In genomic region chr9:95874989-95875304, GRCh38 we compare ENCODE assay signal across 8 cellular contexts. TPM values are rescaled to one million over a fixed set of nuclear protein-coding genes. Genes with fewer than 3 reads are reported as not detected.
DNase-seq lines count a peak whose midpoint lies in the region; ATAC-seq, FAIRE-seq and TF ChIP-seq lines count a peak whose summit lies in the region.

No MANE protein-coding gene starts in this region.

- H3K27me3 ChIP-seq in ACC112 (ENCODE audit: insufficient read depth, low read length): no peaks in the 10 kb centered on the region
- H3K27me3 ChIP-seq in neural cell (ENCODE audit: insufficient read depth, low read depth, low read length): no peaks in the 10 kb centered on the region

- H3K36me3 Mint-ChIP-seq in activated CD8-positive, alpha-beta memory T cell treated with anti-CD3 and anti-CD28 coated beads, Interleukin-2, amount 10 ng/mL, durations not matched to agents 7 days and 5 days: peaks cover 54% of the 10 kb centered on the region
- peaks cover 15% of the 10 kb centered on the region for H3K36me3 Mint-ChIP-seq in endothelial cell (ENCODE audit: low read depth, unreplicated experiment)

- H3K4me1 ChIP-seq in ACC112 (ENCODE audit: control insufficient read depth, insufficient read depth, low read length, unreplicated experiment): peaks cover 14% of the 10 kb centered on the region

- peak overlapping the region; percentile 82 for H2AFZ ChIP-seq in ACC112 (ENCODE audit: low read length, unreplicated experiment)
- H2AFZ ChIP-seq in neural cell (ENCODE audit: low read depth, low read length): peak overlapping the region; percentile 92

- peak; percentile 29 for ATAC-seq in GM19467 (IDR thresholded peaks at IDR 0.05; ENCODE audit: unreplicated experiment)
- ATAC-seq in activated CD8-positive, alpha-beta memory T cell treated with anti-CD3 and anti-CD28 coated beads, Interleukin-2, amount 10 ng/mL, durations not matched to agents 7 days and 5 days: peak; percentile 25
- peak; percentile 29 for ATAC-seq in stimulated activated naive CD8-positive, alpha-beta T cell treated with anti-CD3 and anti-CD28 coated beads, Interleukin-15, amount 100 ng/mL, for 72 hours

- peaks cover 24% of the 10 kb centered on the region for H3K4me1 Mint-ChIP-seq in activated CD8-positive, alpha-beta memory T cell treated with anti-CD3 and anti-CD28 coated beads, Interleukin-2, amount 10 ng/mL, durations not matched to agents 7 days and 5 days
- peaks cover 17% of the 10 kb centered on the region for H3K4me1 Mint-ChIP-seq in endothelial cell (ENCODE audit: unreplicated experiment)
- peaks cover 10% of the 10 kb centered on the region for H3K4me1 Mint-ChIP-seq in stimulated activated naive CD8-positive, alpha-beta T cell treated with anti-CD3 and anti-CD28 coated beads, Interleukin-15, amount 100 ng/mL, for 72 hours

- no peak overlapping the region for H3K27ac Mint-ChIP-seq in activated CD8-positive, alpha-beta memory T cell treated with anti-CD3 and anti-CD28 coated beads, Interleukin-2, amount 10 ng/mL, durations not matched to agents 7 days and 5 days
- H3K27ac Mint-ChIP-seq in endothelial cell (ENCODE audit: unreplicated experiment): no peak overlapping the region
- no peak overlapping the region for H3K27ac Mint-ChIP-seq in stimulated activated naive CD8-positive, alpha-beta T cell treated with anti-CD3 and anti-CD28 coated beads, Interleukin-15, amount 100 ng/mL, for 72 hours

- no peaks in the 10 kb centered on the region for H4K20me1 ChIP-seq in neural cell (ENCODE audit: insufficient read depth)

- peak overlapping the region; percentile 96 for H3K4me2 ChIP-seq in neural cell (ENCODE audit: low read length)

- no peak overlapping the region for H3K4me3 Mint-ChIP-seq in activated CD8-positive, alpha-beta memory T cell treated with anti-CD3 and anti-CD28 coated beads, Interleukin-2, amount 10 ng/mL, durations not matched to agents 7 days and 5 days
- no peak overlapping the region for H3K4me3 Mint-ChIP-seq in endothelial cell (ENCODE audit: unreplicated experiment)
- no peak overlapping the region for H3K4me3 Mint-ChIP-seq in stimulated activated naive CD8-positive, alpha-beta T cell treated with anti-CD3 and anti-CD28 coated beads, Interleukin-15, amount 100 ng/mL, for 72 hours

- CTCF ChIA-PET in activated CD8-positive, alpha-beta memory T cell treated with anti-CD3 and anti-CD28 coated beads, Interleukin-2, amount 10 ng/mL, durations not matched to agents 7 days and 5 days (lab: Charles Lee): interaction anchor here (0.6 to 2.9 kb wide), 10 partner anchors 15 to 343 kb away, joined by 3 to 10 read pairs (median 4); no protein-coding TSS in a partner anchor

- H3K9me3 ChIP-seq in neural cell (ENCODE audit: low read length): no peaks in the 10 kb centered on the region

- H3K79me2 ChIP-seq in ACC112 (ENCODE audit: control insufficient read depth, insufficient read depth, low read length, unreplicated experiment) (peaks cover 35% of the 10 kb centered on the region), neural cell (replicated peaks; ENCODE audit: insufficient read depth, low read length) (peaks cover 32% of the 10 kb centered on the region)

- H3F3A ChIP-seq in neural cell (ENCODE audit: insufficient read depth, low read length, poor library complexity, severe bottlenecking): peaks cover 6% of the 10 kb centered on the region

- DNase-seq in NCI-H510A treated with DMSO at 0.1 percent for 48 hours (lab: John Stamatoyannopoulos, UW) (peak; percentile 53), endothelial cell (ENCODE audit: low spot score) (peak; percentile 27), HTR-8/SVneo (ENCODE audit: insufficient read length, low spot score) (no peak)
- DNase-seq in activated CD8-positive, alpha-beta memory T cell treated with anti-CD3 and anti-CD28 coated beads, Interleukin-2, amount 10 ng/mL, durations not matched to agents 7 days and 5 days: peak; percentile 75
- peak; percentile 57 to 71 for DNase-seq in stimulated activated naive CD8-positive, alpha-beta T cell treated with anti-CD3 and anti-CD28 coated beads, Interleukin-15, amount 100 ng/mL, for 72 hours

- FAIRE-seq in HTR-8/SVneo (lab: Jason Lieb, UNC): no peak

- H3K27me3 Mint-ChIP-seq in activated CD8-positive, alpha-beta memory T cell treated with anti-CD3 and anti-CD28 coated beads, Interleukin-2, amount 10 ng/mL, durations not matched to agents 7 days and 5 days: no peaks in the 10 kb centered on the region
- H3K27me3 Mint-ChIP-seq in endothelial cell (ENCODE audit: unreplicated experiment): peaks cover 6% of the 10 kb centered on the region
- no peaks in the 10 kb centered on the region for H3K27me3 Mint-ChIP-seq in stimulated activated naive CD8-positive, alpha-beta T cell treated with anti-CD3 and anti-CD28 coated beads, Interleukin-15, amount 100 ng/mL, for 72 hours

- peaks cover 9% of the 10 kb centered on the region for H3K9me3 Mint-ChIP-seq in activated CD8-positive, alpha-beta memory T cell treated with anti-CD3 and anti-CD28 coated beads, Interleukin-2, amount 10 ng/mL, durations not matched to agents 7 days and 5 days (ENCODE audit: low read depth)
- no peaks in the 10 kb centered on the region for H3K9me3 Mint-ChIP-seq in endothelial cell (ENCODE audit: unreplicated experiment)
- peaks cover 0 to 10% of the 10 kb centered on the region in 2 donors for H3K9me3 Mint-ChIP-seq in stimulated activated naive CD8-positive, alpha-beta T cell treated with anti-CD3 and anti-CD28 coated beads, Interleukin-15, amount 100 ng/mL, for 72 hours

- TF ChIP-seq EP300 in neural cell (conservative IDR thresholded peaks at IDR 0.05; ENCODE audit: poor library complexity, severe bottlenecking): no peak

- no peak for TF ChIP-seq RAD21 in neural cell (conservative IDR thresholded peaks at IDR 0.05)

- no peak overlapping the region for H3K27ac ChIP-seq in ACC112 (ENCODE audit: low read depth, low read length)
- H3K27ac ChIP-seq in neural cell (ENCODE audit: low read length): no peak overlapping the region

- H3K4me3 ChIP-seq in ACC112 (ENCODE audit: low read depth, low read length) (no peak overlapping the region), neural cell (ENCODE audit: low read length) (no peak overlapping the region)

- TF ChIP-seq CTCF in endothelial cell (IDR thresholded peaks at IDR 0.05; ENCODE audit: unreplicated experiment) (no peak), neural cell (IDR thresholded peaks at IDR 0.05; ENCODE audit: poor library complexity, severe bottlenecking) (peak; percentile 20)

- no peak overlapping the region for H3K9ac ChIP-seq in neural cell (ENCODE audit: low read length)

- H3K36me3 ChIP-seq in ACC112 (ENCODE audit: insufficient read depth, low read length) (peaks cover 31% of the 10 kb centered on the region), neural cell (ENCODE audit: insufficient read depth, low read length) (no peaks in the 10 kb centered on the region)

- no peaks in the 10 kb centered on the region for H3K9me2 ChIP-seq in neural cell (ENCODE audit: insufficient read depth, low read length)

TF ChIP-seq in neural cell, 6 proteins besides CTCF, POLR2A, EP300 and RAD21:
- TF ChIP-seq, protein P1, sequence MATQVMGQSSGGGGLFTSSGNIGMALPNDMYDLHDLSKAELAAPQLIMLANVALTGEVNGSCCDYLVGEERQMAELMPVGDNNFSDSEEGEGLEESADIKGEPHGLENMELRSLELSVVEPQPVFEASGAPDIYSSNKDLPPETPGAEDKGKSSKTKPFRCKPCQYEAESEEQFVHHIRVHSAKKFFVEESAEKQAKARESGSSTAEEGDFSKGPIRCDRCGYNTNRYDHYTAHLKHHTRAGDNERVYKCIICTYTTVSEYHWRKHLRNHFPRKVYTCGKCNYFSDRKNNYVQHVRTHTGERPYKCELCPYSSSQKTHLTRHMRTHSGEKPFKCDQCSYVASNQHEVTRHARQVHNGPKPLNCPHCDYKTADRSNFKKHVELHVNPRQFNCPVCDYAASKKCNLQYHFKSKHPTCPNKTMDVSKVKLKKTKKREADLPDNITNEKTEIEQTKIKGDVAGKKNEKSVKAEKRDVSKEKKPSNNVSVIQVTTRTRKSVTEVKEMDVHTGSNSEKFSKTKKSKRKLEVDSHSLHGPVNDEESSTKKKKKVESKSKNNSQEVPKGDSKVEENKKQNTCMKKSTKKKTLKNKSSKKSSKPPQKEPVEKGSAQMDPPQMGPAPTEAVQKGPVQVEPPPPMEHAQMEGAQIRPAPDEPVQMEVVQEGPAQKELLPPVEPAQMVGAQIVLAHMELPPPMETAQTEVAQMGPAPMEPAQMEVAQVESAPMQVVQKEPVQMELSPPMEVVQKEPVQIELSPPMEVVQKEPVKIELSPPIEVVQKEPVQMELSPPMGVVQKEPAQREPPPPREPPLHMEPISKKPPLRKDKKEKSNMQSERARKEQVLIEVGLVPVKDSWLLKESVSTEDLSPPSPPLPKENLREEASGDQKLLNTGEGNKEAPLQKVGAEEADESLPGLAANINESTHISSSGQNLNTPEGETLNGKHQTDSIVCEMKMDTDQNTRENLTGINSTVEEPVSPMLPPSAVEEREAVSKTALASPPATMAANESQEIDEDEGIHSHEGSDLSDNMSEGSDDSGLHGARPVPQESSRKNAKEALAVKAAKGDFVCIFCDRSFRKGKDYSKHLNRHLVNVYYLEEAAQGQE (IDR thresholded peaks at IDR 0.05; ENCODE audit: borderline replicate concordance): peak; percentile 2
- TF ChIP-seq TAF1 (IDR thresholded peaks at IDR 0.05; ENCODE audit: low read depth) (no peak), MXI1 (conservative IDR thresholded peaks at IDR 0.05; ENCODE audit: poor library complexity, severe bottlenecking) (peak; percentile 42), SMC3 (conservative IDR thresholded peaks at IDR 0.05; ENCODE audit: poor library complexity) (peak; percentile 44), EZH2 (IDR thresholded peaks at IDR 0.05; ENCODE audit: borderline replicate concordance, insufficient read depth, low read length, poor library complexity, severe bottlenecking) (no peak)

RNA-seq across cellular contexts. Expression of gene ERCC6L2, which starts 0.5 kb away (rescaled TPM):
- 10 to 100 TPM; 33.0 to 38.5 TPM for total RNA-seq in activated CD8-positive, alpha-beta memory T cell treated with anti-CD3 and anti-CD28 coated beads, Interleukin-2, amount 10 ng/mL, durations not matched to agents 7 days and 5 days
- 40.5 TPM for total RNA-seq in endothelial cell (ENCODE audit: unreplicated experiment)
- polyA plus RNA-seq in neural cell: 58.7 and 72.6 TPM in 2 replicates
- 304 and 322 TPM in 2 replicates for polyA minus RNA-seq in neural cell
